In genomic region chr20:9574182-9574581, GRCh38 we compare ENCODE assay signal across 22 cellular contexts. TPM values are rescaled to one million over a fixed set of nuclear protein-coding genes. Genes with fewer than 3 reads are reported as not detected.
"Had no signal": no experiment of that assay in that cellular context is flagged by ENCODE, and none has a peak within 500 bp of the region (broad histone marks: within the 10 kb centered on the region; RNA-seq: fewer than 3 reads in every experiment).

No MANE protein-coding gene starts in this region.

- H3K4me1 ChIP-seq: breast epithelium, prostate gland, tibial nerve, uterus had no signal

- H3K36me3 ChIP-seq: breast epithelium, prostate gland, tibial nerve, uterus had no signal

- DNase-seq: activated CD4-positive, alpha-beta T cell treated with anti-CD3 and anti-CD28 coated beads for 1 hour; activated CD4-positive, alpha-beta T cell treated with anti-CD3 and anti-CD28 coated beads, Interleukin-2, amount 50 U/mL, for 4 hours; activated CD8-positive, alpha-beta memory T cell treated with anti-CD3 and anti-CD28 coated beads, Interleukin-2, amount 10 ng/mL, durations not matched to agents 7 days and 5 days; activated naive CD4-positive, alpha-beta T cell treated with anti-CD3 and anti-CD28 coated beads for 36 hours; activated naive CD8-positive, alpha-beta T cell treated with anti-CD3 and anti-CD28 coated beads, Interleukin-2, amount 50 U/mL, for 24 hours; activated T-cell treated with anti-CD3 and anti-CD28 coated beads, Interleukin-2, amount 50 U/mL, for 1 hour; aorta; dermis blood vessel endothelial cell; left cardiac atrium; naive B cell; right cardiac atrium; small intestine; stimulated activated CD4-positive, alpha-beta T cell treated with anti-CD3 and anti-CD28 coated beads, Interleukin-4, amount 100 ng/mL, for 4 hours; stimulated activated CD8-positive, alpha-beta memory T cell treated with anti-CD3 and anti-CD28 coated beads, Interleukin-4, amount 100 ng/mL, for 48 hours; stimulated activated naive CD4-positive, alpha-beta T cell treated with Interleukin-2 at 50 U/mL for 16 hours; uterus had no signal

- H3K4me3 ChIP-seq: breast epithelium, lung, prostate gland, tibial nerve, uterus had no signal

- ATAC-seq: activated CD8-positive, alpha-beta memory T cell treated with anti-CD3 and anti-CD28 coated beads, Interleukin-2, amount 10 ng/mL, durations not matched to agents 7 days and 5 days; activated naive CD8-positive, alpha-beta T cell treated with anti-CD3 and anti-CD28 coated beads, Interleukin-2, amount 50 U/mL, for 24 hours; left cardiac atrium; right cardiac atrium had no signal

- H3K27me3 ChIP-seq: breast epithelium, tibial nerve, uterus had no signal

- H3K9me3 ChIP-seq: breast epithelium, prostate gland, tibial nerve, uterus had no signal

- H3K27ac ChIP-seq: breast epithelium, prostate gland, tibial nerve, uterus had no signal

RNA-seq across cellular contexts. Expression of gene LAMP5, which starts 59.8 kb away (rescaled TPM):
- total RNA-seq: activated CD8-positive, alpha-beta memory T cell treated with anti-CD3 and anti-CD28 coated beads, Interleukin-2, amount 10 ng/mL, durations not matched to agents 7 days and 5 days; activated naive CD4-positive, alpha-beta T cell treated with anti-CD3 and anti-CD28 coated beads for 36 hours; activated T-helper 2 cell treated with anti-CD3 and anti-CD28 coated beads, Interferon-gamma antibody, Interleukin-2, Interleukin-4, amounts not matched to agents 10 μg/mL and 5 μg/mL and 100 μg/mL, durations not matched to agents 14 hours and 24 hours and 36 hours; left cardiac atrium; omental fat pad; right cardiac atrium had no signal
